ENCODE assay signal across 34 cellular contexts in the genomic region with DNA sequence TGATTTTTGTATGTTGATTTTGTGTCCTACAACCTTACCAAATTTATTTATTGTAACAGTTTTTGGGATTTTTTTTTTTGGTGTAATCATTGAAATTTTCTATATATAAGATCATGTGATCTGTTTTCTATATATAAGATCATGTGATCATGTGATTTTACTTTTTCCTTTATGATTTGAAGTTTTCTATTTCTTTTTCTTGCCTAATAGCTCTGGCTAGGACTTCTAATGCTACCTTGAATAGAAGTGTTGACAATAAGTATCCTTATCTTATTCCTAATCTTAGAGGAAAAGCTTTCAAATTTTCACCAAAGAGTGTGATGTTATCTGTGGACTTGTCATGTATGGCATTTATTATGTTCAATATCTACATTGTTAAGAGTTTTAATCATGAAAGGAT.
"Had no signal": no experiment of that assay in that cellular context is flagged by ENCODE, and none has a peak within 500 bp of the region (broad histone marks: within the 10 kb centered on the region; RNA-seq: fewer than 3 reads in every experiment).

No MANE protein-coding gene starts in this region.

- H3K9me3 ChIP-seq: body of pancreas had no signal

- H3K4me3 Mint-ChIP-seq: activated B cell treated with CpG ODN at 0.5 μM for 24 hours; activated CD4-positive, alpha-beta memory T cell treated with anti-CD3 and anti-CD28 coated beads for 36 hours; activated CD4-positive, alpha-beta T cell treated with anti-CD3 and anti-CD28 coated beads, Interleukin-2, amount 10 ng/mL, durations not matched to agents 24 days and 14 days; activated CD8-positive, alpha-beta T cell treated with anti-CD3 and anti-CD28 coated beads for 36 hours; activated naive CD4-positive, alpha-beta T cell treated with anti-CD3 and anti-CD28 coated beads for 36 hours; activated naive CD8-positive, alpha-beta T cell treated with anti-CD3 and anti-CD28 coated beads for 36 hours; activated T-cell treated with anti-CD3 and anti-CD28 coated beads, Interleukin-2, amount 50 U/mL, for 4 hours; activated T-cell treated with anti-CD3 and anti-CD28 coated beads, Interleukin-2, amount 50 U/mL, for 72 hours; activated T-helper 1 cell treated with anti-CD3 and anti-CD28 coated beads, Interleukin-12 subunit alpha, Interleukin-12 subunit beta, Interleukin-2, Interleukin-4 antibody, amounts not matched to agents 30 ng/mL and 10 ng/mL and 1 ng/mL, durations not matched to agents 14 hours and 24 hours and 36 hours; activated T-helper 17 cell treated with anti-CD3 and anti-CD28 coated beads, Interleukin-2, amount 50 U/mL, for 72 hours; T-helper 2 cell treated with Interferon-gamma antibody and Interleukin-4, amounts not matched to agents 5 μg/mL and 100 μg/mL, for 36 hours had no signal

- ATAC-seq: activated CD8-positive, alpha-beta T cell treated with anti-CD3 and anti-CD28 coated beads for 36 hours; activated naive CD4-positive, alpha-beta T cell treated with anti-CD3 and anti-CD28 coated beads, Interleukin-2, amount 50 U/mL, for 72 hours; activated T-cell treated with anti-CD3 and anti-CD28 coated beads, Interleukin-2, amount 50 U/mL, for 4 hours; activated T-cell treated with anti-CD3 and anti-CD28 coated beads, Interleukin-2, amount 50 U/mL, for 72 hours; activated T-helper 17 cell treated with anti-CD3 and anti-CD28 coated beads, Interleukin-2, amount 50 U/mL, for 72 hours; body of pancreas had no signal

- H3K4me3 ChIP-seq: adrenal gland, body of pancreas, breast epithelium had no signal

- H3K27ac ChIP-seq: adrenal gland, body of pancreas, brain microvascular endothelial cell, breast epithelium, VCaP had no signal

- H3K4me1 ChIP-seq: adrenal gland, breast epithelium had no signal

- H3K27me3 Mint-ChIP-seq: activated B cell treated with CpG ODN at 0.5 μM for 24 hours; activated CD4-positive, alpha-beta memory T cell treated with anti-CD3 and anti-CD28 coated beads for 36 hours; activated CD4-positive, alpha-beta T cell treated with anti-CD3 and anti-CD28 coated beads, Interleukin-2, amount 10 ng/mL, durations not matched to agents 24 days and 14 days; activated CD8-positive, alpha-beta T cell treated with anti-CD3 and anti-CD28 coated beads for 36 hours; activated naive CD8-positive, alpha-beta T cell treated with anti-CD3 and anti-CD28 coated beads for 36 hours; activated T-helper 17 cell treated with anti-CD3 and anti-CD28 coated beads, Interleukin-2, amount 50 U/mL, for 72 hours had no signal

- FAIRE-seq: TTC549 had no signal

- DNase-seq: activated B cell treated with CpG ODN at 0.5 μM for 24 hours; activated CD4-positive, alpha-beta memory T cell treated with anti-CD3 and anti-CD28 coated beads for 36 hours; activated CD4-positive, alpha-beta T cell treated with anti-CD3 and anti-CD28 coated beads for 4 hours; activated CD4-positive, alpha-beta T cell treated with anti-CD3 and anti-CD28 coated beads, Interleukin-2, amount 10 ng/mL, durations not matched to agents 24 days and 14 days; activated CD4-positive, alpha-beta T cell treated with anti-CD3 and anti-CD28 coated beads, Interleukin-2, amount 50 U/mL, for 1 hour; activated CD4-positive, alpha-beta T cell treated with anti-CD3 and anti-CD28 coated beads, Interleukin-2, amount 50 U/mL, for 4 hours; activated CD4-positive, CD25-positive, alpha-beta regulatory T cell treated with anti-CD3 and anti-CD28 coated beads, Interleukin-2, amount 50 U/mL, for 72 hours; activated CD8-positive, alpha-beta memory T cell treated with anti-CD3 and anti-CD28 coated beads, Interleukin-2, amount 50 U/mL, for 4 hours; activated CD8-positive, alpha-beta T cell treated with anti-CD3 and anti-CD28 coated beads for 36 hours; activated effector memory CD4-positive, alpha-beta T cell treated with anti-CD3 and anti-CD28 coated beads, Interleukin-2, amount 50 U/mL, for 16 hours; activated gamma-delta T cell treated with Interleukin-2 at 50 U/mL for 16 hours; activated naive CD4-positive, alpha-beta T cell; activated naive CD4-positive, alpha-beta T cell treated with anti-CD3 and anti-CD28 coated beads for 36 hours; activated naive CD4-positive, alpha-beta T cell treated with anti-CD3 and anti-CD28 coated beads, Interleukin-2, amount 50 U/mL, for 16 hours; activated naive CD8-positive, alpha-beta T cell treated with anti-CD3 and anti-CD28 coated beads for 36 hours; activated T-cell treated with anti-CD3 and anti-CD28 coated beads for 4 hours; activated T-cell treated with anti-CD3 and anti-CD28 coated beads, Interleukin-2, amount 50 U/mL, for 1 hour; activated T-cell treated with anti-CD3 and anti-CD28 coated beads, Interleukin-2, amount 50 U/mL, for 4 hours; activated T-cell treated with anti-CD3 and anti-CD28 coated beads, Interleukin-2, amount 50 U/mL, for 72 hours; adrenal gland; amniotic stem cell; aorta; body of pancreas; brain microvascular endothelial cell; central memory CD4-positive, alpha-beta T cell; T-helper 2 cell; T-helper 9 cell had no signal

- H3K27me3 ChIP-seq: adrenal gland, body of pancreas, brain microvascular endothelial cell, breast epithelium had no signal

- H3K36me3 ChIP-seq: adrenal gland, brain microvascular endothelial cell, breast epithelium had no signal

- H3K27ac Mint-ChIP-seq: activated B cell treated with CpG ODN at 0.5 μM for 24 hours; activated CD4-positive, alpha-beta memory T cell treated with anti-CD3 and anti-CD28 coated beads for 36 hours; activated CD4-positive, alpha-beta T cell treated with anti-CD3 and anti-CD28 coated beads, Interleukin-2, amount 10 ng/mL, durations not matched to agents 24 days and 14 days; activated CD8-positive, alpha-beta T cell treated with anti-CD3 and anti-CD28 coated beads for 36 hours; activated naive CD4-positive, alpha-beta T cell treated with anti-CD3 and anti-CD28 coated beads for 36 hours; activated naive CD4-positive, alpha-beta T cell treated with anti-CD3 and anti-CD28 coated beads, Interleukin-2, amount 50 U/mL, for 72 hours; activated naive CD8-positive, alpha-beta T cell treated with anti-CD3 and anti-CD28 coated beads for 36 hours; activated T-cell treated with anti-CD3 and anti-CD28 coated beads, Interleukin-2, amount 50 U/mL, for 72 hours; activated T-helper 1 cell treated with anti-CD3 and anti-CD28 coated beads, Interleukin-12 subunit alpha, Interleukin-12 subunit beta, Interleukin-2, Interleukin-4 antibody, amounts not matched to agents 30 ng/mL and 10 ng/mL and 1 ng/mL, durations not matched to agents 14 hours and 24 hours and 36 hours; activated T-helper 17 cell treated with anti-CD3 and anti-CD28 coated beads, Interleukin-2, amount 50 U/mL, for 72 hours; T-helper 2 cell treated with Interferon-gamma antibody and Interleukin-4, amounts not matched to agents 5 μg/mL and 100 μg/mL, for 36 hours had no signal
